19 cellular contexts compared by ENCODE assay signal in the genomic region with DNA sequence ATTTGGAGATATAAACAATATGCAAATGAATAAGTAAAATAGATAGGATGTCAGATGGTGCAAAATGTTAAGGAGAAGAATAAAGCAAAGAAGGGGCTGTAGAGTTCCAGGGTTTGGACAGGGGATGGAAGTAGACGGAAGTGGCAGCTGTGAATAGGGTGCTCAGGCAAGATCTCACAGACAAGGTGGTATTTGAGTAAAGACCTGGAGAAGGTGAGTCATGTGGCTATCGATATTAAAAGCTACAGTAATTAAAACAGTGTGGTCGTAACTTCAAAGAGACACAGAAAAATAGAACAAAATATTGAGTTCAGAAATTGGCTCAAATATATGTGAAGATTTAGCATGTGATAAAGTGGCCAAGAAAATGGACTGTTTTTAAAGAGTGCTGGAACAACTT.
"Had no signal": no experiment of that assay in that cellular context is flagged by ENCODE, and none has a peak within 500 bp of the region (broad histone marks: within the 10 kb centered on the region; RNA-seq: fewer than 3 reads in every experiment).

No MANE protein-coding gene starts in this region.

- H3K27me3 ChIP-seq: esophagus squamous epithelium, gastrocnemius medialis, upper lobe of left lung had no signal

- H3K4me1 Mint-ChIP-seq: central memory CD8-positive, alpha-beta T cell had no signal

- H3K36me3 ChIP-seq: esophagus squamous epithelium, gastrocnemius medialis, upper lobe of left lung, WERI-Rb-1 had no signal

- H3K9me3 Mint-ChIP-seq: activated naive CD4-positive, alpha-beta T cell treated with anti-CD3 and anti-CD28 coated beads for 36 hours; central memory CD8-positive, alpha-beta T cell; natural killer cell treated with Interleukin-12 subunit alpha and Interleukin-12 subunit beta and Interleukin-15 and Interleukin-18, amount 100 ng/mL, for 72 hours had no signal

- H3K36me3 Mint-ChIP-seq: natural killer cell treated with Interleukin-12 subunit alpha and Interleukin-12 subunit beta and Interleukin-15 and Interleukin-18, amount 100 ng/mL, for 72 hours had no signal

- H3K27me3 Mint-ChIP-seq: natural killer cell treated with Interleukin-12 subunit alpha and Interleukin-12 subunit beta and Interleukin-15 and Interleukin-18, amount 100 ng/mL, for 72 hours; progenitor cell of endocrine pancreas had no signal

- H3K27ac ChIP-seq: esophagus squamous epithelium, gastrocnemius medialis, upper lobe of left lung, WERI-Rb-1 had no signal

- H3K9me3 ChIP-seq: esophagus squamous epithelium, gastrocnemius medialis, upper lobe of left lung had no signal

- DNase-seq: activated CD8-positive, alpha-beta memory T cell treated with anti-CD3 and anti-CD28 coated beads, Interleukin-2, amount 50 U/mL, for 48 hours; activated effector memory CD4-positive, alpha-beta T cell treated with Interleukin-2 at 50 U/mL for 16 hours; activated naive CD4-positive, alpha-beta T cell treated with anti-CD3 and anti-CD28 coated beads for 36 hours; activated T-cell treated with anti-CD3 and anti-CD28 coated beads, Interleukin-2, amount 50 U/mL, for 48 hours; aorta; effector memory CD4-positive, alpha-beta T cell; esophagus squamous epithelium; gastrocnemius medialis; hippocampal formation; left ventricle myocardium superior; retina; stimulated activated CD4-positive, alpha-beta T cell treated with anti-CD3 and anti-CD28 coated beads, Interleukin-4, amount 100 ng/mL, for 4 hours; stimulated activated naive CD8-positive, alpha-beta T cell treated with anti-CD3 and anti-CD28 coated beads, Interleukin-15, Interleukin-2, amounts not matched to agents 100 U/mL and 50 U/mL, for 24 hours; T-helper 1 cell; upper lobe of left lung; WERI-Rb-1 had no signal

- H3K4me3 Mint-ChIP-seq: activated naive CD4-positive, alpha-beta T cell treated with anti-CD3 and anti-CD28 coated beads for 36 hours; central memory CD8-positive, alpha-beta T cell; natural killer cell treated with Interleukin-12 subunit alpha and Interleukin-12 subunit beta and Interleukin-15 and Interleukin-18, amount 100 ng/mL, for 72 hours had no signal

- H3K27ac Mint-ChIP-seq: activated naive CD4-positive, alpha-beta T cell treated with anti-CD3 and anti-CD28 coated beads for 36 hours; natural killer cell treated with Interleukin-12 subunit alpha and Interleukin-12 subunit beta and Interleukin-15 and Interleukin-18, amount 100 ng/mL, for 72 hours; progenitor cell of endocrine pancreas had no signal

- H3K4me3 ChIP-seq: esophagus squamous epithelium, gastrocnemius medialis, upper lobe of left lung had no signal

- ATAC-seq: gastrocnemius medialis; left ventricle myocardium superior; natural killer cell treated with Interleukin-12 subunit alpha and Interleukin-12 subunit beta and Interleukin-15 and Interleukin-18, amount 100 ng/mL, for 72 hours; stimulated activated naive CD8-positive, alpha-beta T cell treated with anti-CD3 and anti-CD28 coated beads, Interleukin-15, Interleukin-2, amounts not matched to agents 100 U/mL and 50 U/mL, for 24 hours had no signal
